12 cellular contexts compared by ENCODE assay signal in the genomic region with DNA sequence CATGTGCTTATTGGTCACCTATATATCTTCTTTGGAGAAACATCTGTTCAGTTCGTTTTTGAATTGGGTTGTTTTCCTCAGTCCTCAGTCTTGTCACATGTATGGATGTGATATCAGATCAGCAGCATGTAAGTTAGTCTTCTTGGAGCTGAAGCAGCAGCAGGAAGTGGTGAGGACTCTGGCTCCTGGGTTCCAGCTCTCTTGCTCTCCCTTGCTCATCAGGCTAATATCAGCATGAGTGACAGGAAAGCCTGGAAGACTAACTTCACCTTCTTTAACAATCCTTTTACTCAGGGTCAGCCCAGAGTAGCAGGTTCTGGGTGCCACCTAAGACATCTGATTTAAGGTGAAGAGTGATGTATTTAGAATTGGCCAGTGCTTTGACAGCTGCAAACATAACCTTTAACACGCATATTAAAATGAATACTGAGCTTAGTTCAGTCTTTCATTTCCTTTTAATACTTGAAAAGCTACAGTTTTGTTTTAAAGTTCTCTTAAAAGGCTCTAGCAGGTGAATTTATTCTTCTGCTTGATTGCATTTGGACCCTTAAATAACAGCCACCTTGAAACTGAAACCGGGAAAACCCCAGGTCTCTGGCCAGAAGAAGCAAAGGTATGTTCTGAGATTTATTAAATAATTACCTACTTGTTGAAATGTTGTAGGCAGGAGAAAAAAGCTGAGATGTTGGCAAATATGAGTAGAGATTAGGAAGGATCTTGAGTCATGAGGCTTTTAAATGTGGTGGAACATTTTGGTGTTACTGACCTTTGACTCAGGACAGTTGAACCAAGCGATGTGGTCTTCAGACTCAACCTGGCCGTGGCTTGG. TPM values are rescaled to one million over a fixed set of nuclear protein-coding genes. Genes with fewer than 3 reads are reported as not detected.
A peak's percentile ranks its signal among the peaks of the same experiment; 100 is the strongest.
DNase-seq lines count a peak whose midpoint lies in the region; ATAC-seq and TF ChIP-seq lines count a peak whose summit lies in the region.
"Had no signal": no experiment of that assay in that cellular context is flagged by ENCODE, and none has a peak within 500 bp of the region (broad histone marks: within the 10 kb centered on the region; RNA-seq: fewer than 3 reads in every experiment).

No MANE protein-coding gene starts in this region.

- no peaks in the 10 kb centered on the region for H3K27me3 ChIP-seq in transverse colon

- POLR2A ChIA-PET in GM10248 (lab: Yijun Ruan, JAX), result no interaction called here

- peak; percentile 46 for ATAC-seq in GM19324 (IDR thresholded peaks at IDR 0.05; ENCODE audit: low FRiP score, unreplicated experiment)
- peak; percentile 42 for ATAC-seq in HG02763 (IDR thresholded peaks at IDR 0.05; ENCODE audit: unreplicated experiment)
- peak; percentile 25 for ATAC-seq in HG03558 (IDR thresholded peaks at IDR 0.05; ENCODE audit: extremely low read depth, unreplicated experiment)

- TF ChIP-seq EP300 in transverse colon (IDR thresholded peaks at IDR 0.05; ENCODE audit: low read depth), result no peak

- peaks cover 0 to 4% (median 0%) of the 10 kb centered on the region in 4 donors for H3K4me1 ChIP-seq in transverse colon
- H3K4me1 ChIP-seq: left ventricle myocardium inferior had no signal

- no peak overlapping the region for H3K4me3 ChIP-seq in transverse colon
- H3K4me3 ChIP-seq: left ventricle myocardium inferior had no signal

- no peak for TF ChIP-seq POLR2A in transverse colon (IDR thresholded peaks at IDR 0.05)

- TF ChIP-seq CTCF in GM10248 (IDR thresholded peaks at IDR 0.05; ENCODE audit: control extremely low read depth, extremely low read depth, low read depth, missing control alignments) (no peak), transverse colon (IDR thresholded peaks at IDR 0.05) (no peak)

- peak overlapping the region in 1 of 4 donors; percentile 23 for H3K27ac ChIP-seq in transverse colon
- H3K27ac ChIP-seq: left ventricle myocardium inferior had no signal

- in situ Hi-C loops in transverse colon (cut with MboI; ENCODE audit: low pct_ligation_motif_present in 1 of 4, low pct_unique_long_range_greater_than_20kb in 1 of 4, low sequenced_read_pairs in 3 of 4), result loop anchor here in 3 of 4 donors (10.0 to 25.0 kb wide), 2 partner anchors 553 to 556 kb away; a partner anchor contains a TSS

- no peaks in the 10 kb centered on the region for H3K9me3 ChIP-seq in transverse colon
- H3K9me3 ChIP-seq: left ventricle myocardium inferior had no signal

- CTCF ChIA-PET in GM10248 (lab: Yijun Ruan, JAX), result interaction anchor here (0.9 to 1.5 kb wide), 6 partner anchors 9 to 238 kb away, joined by 3 to 8 read pairs (median 4); no protein-coding TSS in a partner anchor

- 69 to 74% methylated on average over 5 of the region's 5 CpGs for WGBS in transverse colon (ENCODE audit: low coverage in 1 of 2), 2 donors

- DNase-seq in GM10248 (ENCODE audit: extremely low spot score) (peak; percentile 54), DMS114 treated with DMSO at 0.1 percent for 48 hours (lab: John Stamatoyannopoulos, UW; ENCODE audit: unreplicated experiment) (no peak), transverse colon (no peak), NCI-H1105 (lab: John Stamatoyannopoulos, UW) (no peak), dermis blood vessel endothelial cell (no peak)
- DNase-seq: activated T-cell treated with anti-CD3 and anti-CD28 coated beads, Interleukin-2, amount 50 U/mL, for 24 hours; central memory CD4-positive, alpha-beta T cell; Kasumi-1; left ventricle myocardium inferior had no signal

- intact Hi-C loops in transverse colon (cut with DNase I; ENCODE audit: low total_unique reads), result loop anchor here (10.0 kb wide), 1 partner anchor 133 kb away; a partner anchor contains a TSS

- no peaks in the 10 kb centered on the region for H3K36me3 ChIP-seq in transverse colon
- H3K36me3 ChIP-seq: left ventricle myocardium inferior had no signal

RNA-seq across cellular contexts. Expression of a gene that starts 54.3 kb away (rescaled TPM):
- total RNA-seq in transverse colon (10 to 100 TPM in 2 of 4 donors, 1 to 10 TPM in 2; 3.7 to 20.1 (median 8.7) TPM), dermis blood vessel endothelial cell (22.3 and 30.1 TPM in 2 replicates)
